1 cellular context compared by ENCODE assay signal in genomic region chr7:158244430-158244829, GRCh38.
A peak's percentile ranks its signal among the peaks of the same experiment; 100 is the strongest.
TF ChIP-seq lines count a peak whose summit lies in the region.

No MANE protein-coding gene starts in this region.

TF ChIP-seq in K562, 482 proteins besides CTCF, POLR2A, EP300 and RAD21 (continued from another document):
- 0 out of 2 replicates have a peak, but pooled peaks have one; percentile 12 for TF ChIP-seq ZBTB26 (CRISPR knock-in tag; IDR thresholded peaks at IDR 0.05)
- TF ChIP-seq ZC3H11A (IDR thresholded peaks at IDR 0.05; ENCODE audit: low read depth, low read length), result no peak
- TF ChIP-seq SRSF9 (IDR thresholded peaks at IDR 0.05; ENCODE audit: borderline replicate concordance, low read depth, low read length), result no peak
